ENCODE assay signal across 1 cellular context in the genomic region with DNA sequence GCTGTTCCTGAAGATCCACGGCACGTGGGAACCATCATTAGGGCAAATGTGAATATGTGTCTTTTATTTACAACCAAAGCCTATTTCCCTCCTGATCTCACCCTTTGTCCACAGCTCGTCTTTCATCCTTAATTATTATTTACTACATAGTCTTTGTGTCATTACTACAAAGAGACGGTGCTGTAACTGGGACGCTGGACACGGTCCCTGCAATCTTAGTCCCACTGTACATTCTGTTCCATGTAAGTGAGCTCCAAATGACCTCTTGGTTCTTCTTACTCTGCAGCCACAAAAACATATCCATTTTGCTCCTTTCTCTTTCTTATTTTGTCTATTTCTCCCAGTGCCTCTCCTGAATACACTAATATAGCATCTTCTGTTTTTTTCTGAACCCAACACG.
TF ChIP-seq lines count a peak whose summit lies in the region.

No MANE protein-coding gene starts in this region.

TF ChIP-seq in HepG2, 621 proteins besides CTCF, POLR2A, EP300 and RAD21:
- TF ChIP-seq, protein P1, sequence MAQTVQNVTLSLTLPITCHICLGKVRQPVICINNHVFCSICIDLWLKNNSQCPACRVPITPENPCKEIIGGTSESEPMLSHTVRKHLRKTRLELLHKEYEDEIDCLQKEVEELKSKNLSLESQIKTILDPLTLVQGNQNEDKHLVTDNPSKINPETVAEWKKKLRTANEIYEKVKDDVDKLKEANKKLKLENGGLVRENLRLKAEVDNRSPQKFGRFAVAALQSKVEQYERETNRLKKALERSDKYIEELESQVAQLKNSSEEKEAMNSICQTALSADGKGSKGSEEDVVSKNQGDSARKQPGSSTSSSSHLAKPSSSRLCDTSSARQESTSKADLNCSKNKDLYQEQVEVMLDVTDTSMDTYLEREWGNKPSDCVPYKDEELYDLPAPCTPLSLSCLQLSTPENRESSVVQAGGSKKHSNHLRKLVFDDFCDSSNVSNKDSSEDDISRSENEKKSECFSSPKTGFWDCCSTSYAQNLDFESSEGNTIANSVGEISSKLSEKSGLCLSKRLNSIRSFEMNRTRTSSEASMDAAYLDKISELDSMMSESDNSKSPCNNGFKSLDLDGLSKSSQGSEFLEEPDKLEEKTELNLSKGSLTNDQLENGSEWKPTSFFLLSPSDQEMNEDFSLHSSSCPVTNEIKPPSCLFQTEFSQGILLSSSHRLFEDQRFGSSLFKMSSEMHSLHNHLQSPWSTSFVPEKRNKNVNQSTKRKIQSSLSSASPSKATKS (CRISPR knock-in tag; IDR thresholded peaks at IDR 0.05) = no peak
- TF ChIP-seq ZNF3 (CRISPR knock-in tag; IDR thresholded peaks at IDR 0.05) = no peak
- TF ChIP-seq ZNF724P (CRISPR knock-in tag; IDR thresholded peaks at IDR 0.05; ENCODE audit: borderline replicate concordance) = no peak
- no peak for TF ChIP-seq GATA4 (IDR thresholded peaks at IDR 0.05; ENCODE audit: borderline replicate concordance, low read depth)
- TF ChIP-seq, protein P2, sequence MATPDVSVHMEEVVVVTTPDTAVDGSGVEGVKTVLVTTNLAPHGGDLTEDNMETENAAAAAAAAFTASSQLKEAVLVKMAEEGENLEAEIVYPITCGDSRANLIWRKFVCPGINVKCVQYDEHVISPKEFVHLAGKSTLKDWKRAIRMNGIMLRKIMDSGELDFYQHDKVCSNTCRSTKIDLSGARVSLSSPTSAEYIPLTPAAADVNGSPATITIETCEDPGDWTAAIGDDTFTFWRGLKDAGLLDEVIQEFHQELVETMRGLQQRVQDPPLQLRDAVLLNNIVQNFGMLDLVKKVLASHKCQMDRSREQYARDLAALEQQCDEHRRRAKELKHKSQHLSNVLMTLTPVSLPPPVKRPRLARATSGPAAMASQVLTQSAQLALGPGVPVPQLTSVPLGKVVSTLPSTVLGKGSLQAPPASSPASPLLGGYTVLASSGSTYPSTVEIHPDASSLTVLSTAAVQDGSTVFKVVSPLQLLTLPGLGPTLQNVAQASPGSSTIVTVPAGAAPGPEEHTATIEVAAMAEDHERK (CRISPR knock-in tag; IDR thresholded peaks at IDR 0.05; ENCODE audit: low read depth) = no peak
- no peak for TF ChIP-seq HMG20B (CRISPR knock-in tag; conservative IDR thresholded peaks at IDR 0.05)
- no peak for TF ChIP-seq ZNF75D (CRISPR knock-in tag; IDR thresholded peaks at IDR 0.05; ENCODE audit: borderline replicate concordance)
- TF ChIP-seq ZBTB8A (CRISPR knock-in tag; IDR thresholded peaks at IDR 0.05; ENCODE audit: borderline replicate concordance, low read depth) = no peak
- no peak for TF ChIP-seq ZKSCAN5 (CRISPR knock-in tag; IDR thresholded peaks at IDR 0.05)
- no peak for TF ChIP-seq ZNF572 (CRISPR knock-in tag; IDR thresholded peaks at IDR 0.05)
- TF ChIP-seq, protein P3, sequence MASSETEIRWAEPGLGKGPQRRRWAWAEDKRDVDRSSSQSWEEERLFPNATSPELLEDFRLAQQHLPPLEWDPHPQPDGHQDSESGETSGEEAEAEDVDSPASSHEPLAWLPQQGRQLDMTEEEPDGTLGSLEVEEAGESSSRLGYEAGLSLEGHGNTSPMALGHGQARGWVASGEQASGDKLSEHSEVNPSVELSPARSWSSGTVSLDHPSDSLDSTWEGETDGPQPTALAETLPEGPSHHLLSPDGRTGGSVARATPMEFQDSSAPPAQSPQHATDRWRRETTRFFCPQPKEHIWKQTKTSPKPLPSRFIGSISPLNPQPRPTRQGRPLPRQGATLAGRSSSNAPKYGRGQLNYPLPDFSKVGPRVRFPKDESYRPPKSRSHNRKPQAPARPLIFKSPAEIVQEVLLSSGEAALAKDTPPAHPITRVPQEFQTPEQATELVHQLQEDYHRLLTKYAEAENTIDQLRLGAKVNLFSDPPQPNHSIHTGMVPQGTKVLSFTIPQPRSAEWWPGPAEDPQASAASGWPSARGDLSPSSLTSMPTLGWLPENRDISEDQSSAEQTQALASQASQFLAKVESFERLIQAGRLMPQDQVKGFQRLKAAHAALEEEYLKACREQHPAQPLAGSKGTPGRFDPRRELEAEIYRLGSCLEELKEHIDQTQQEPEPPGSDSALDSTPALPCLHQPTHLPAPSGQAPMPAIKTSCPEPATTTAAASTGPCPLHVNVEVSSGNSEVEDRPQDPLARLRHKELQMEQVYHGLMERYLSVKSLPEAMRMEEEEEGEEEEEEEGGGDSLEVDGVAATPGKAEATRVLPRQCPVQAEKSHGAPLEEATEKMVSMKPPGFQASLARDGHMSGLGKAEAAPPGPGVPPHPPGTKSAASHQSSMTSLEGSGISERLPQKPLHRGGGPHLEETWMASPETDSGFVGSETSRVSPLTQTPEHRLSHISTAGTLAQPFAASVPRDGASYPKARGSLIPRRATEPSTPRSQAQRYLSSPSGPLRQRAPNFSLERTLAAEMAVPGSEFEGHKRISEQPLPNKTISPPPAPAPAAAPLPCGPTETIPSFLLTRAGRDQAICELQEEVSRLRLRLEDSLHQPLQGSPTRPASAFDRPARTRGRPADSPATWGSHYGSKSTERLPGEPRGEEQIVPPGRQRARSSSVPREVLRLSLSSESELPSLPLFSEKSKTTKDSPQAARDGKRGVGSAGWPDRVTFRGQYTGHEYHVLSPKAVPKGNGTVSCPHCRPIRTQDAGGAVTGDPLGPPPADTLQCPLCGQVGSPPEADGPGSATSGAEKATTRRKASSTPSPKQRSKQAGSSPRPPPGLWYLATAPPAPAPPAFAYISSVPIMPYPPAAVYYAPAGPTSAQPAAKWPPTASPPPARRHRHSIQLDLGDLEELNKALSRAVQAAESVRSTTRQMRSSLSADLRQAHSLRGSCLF (CRISPR knock-in tag; IDR thresholded peaks at IDR 0.05; ENCODE audit: borderline replicate concordance) = no peak
- TF ChIP-seq, protein P4, sequence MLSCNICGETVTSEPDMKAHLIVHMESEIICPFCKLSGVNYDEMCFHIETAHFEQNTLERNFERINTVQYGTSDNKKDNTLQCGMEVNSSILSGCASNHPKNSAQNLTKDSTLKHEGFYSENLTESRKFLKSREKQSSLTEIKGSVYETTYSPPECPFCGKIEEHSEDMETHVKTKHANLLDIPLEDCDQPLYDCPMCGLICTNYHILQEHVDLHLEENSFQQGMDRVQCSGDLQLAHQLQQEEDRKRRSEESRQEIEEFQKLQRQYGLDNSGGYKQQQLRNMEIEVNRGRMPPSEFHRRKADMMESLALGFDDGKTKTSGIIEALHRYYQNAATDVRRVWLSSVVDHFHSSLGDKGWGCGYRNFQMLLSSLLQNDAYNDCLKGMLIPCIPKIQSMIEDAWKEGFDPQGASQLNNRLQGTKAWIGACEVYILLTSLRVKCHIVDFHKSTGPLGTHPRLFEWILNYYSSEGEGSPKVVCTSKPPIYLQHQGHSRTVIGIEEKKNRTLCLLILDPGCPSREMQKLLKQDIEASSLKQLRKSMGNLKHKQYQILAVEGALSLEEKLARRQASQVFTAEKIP (CRISPR knock-in tag; IDR thresholded peaks at IDR 0.05; ENCODE audit: borderline replicate concordance) = no peak
- no peak for TF ChIP-seq SOX6 (IDR thresholded peaks at IDR 0.05)
- TF ChIP-seq SOX6 (CRISPR knock-in tag; IDR thresholded peaks at IDR 0.05) = no peak
- no peak for TF ChIP-seq ATF7-NPFF (CRISPR knock-in tag; IDR thresholded peaks at IDR 0.05; ENCODE audit: low read depth)
- TF ChIP-seq, protein P5, sequence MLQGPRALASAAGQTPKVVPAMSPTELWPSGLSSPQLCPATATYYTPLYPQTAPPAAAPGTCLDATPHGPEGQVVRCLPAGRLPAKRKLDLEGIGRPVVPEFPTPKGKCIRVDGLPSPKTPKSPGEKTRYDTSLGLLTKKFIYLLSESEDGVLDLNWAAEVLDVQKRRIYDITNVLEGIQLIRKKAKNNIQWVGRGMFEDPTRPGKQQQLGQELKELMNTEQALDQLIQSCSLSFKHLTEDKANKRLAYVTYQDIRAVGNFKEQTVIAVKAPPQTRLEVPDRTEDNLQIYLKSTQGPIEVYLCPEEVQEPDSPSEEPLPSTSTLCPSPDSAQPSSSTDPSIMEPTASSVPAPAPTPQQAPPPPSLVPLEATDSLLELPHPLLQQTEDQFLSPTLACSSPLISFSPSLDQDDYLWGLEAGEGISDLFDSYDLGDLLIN (CRISPR knock-in tag; IDR thresholded peaks at IDR 0.05; ENCODE audit: borderline replicate concordance) = no peak
TF ChIP-seq in HepG2: peak in this region for 0.
